ENCODE assay signal across 19 cellular contexts in genomic region chr7:100614308-100614861, GRCh38. TPM values are rescaled to one million over a fixed set of nuclear protein-coding genes. Genes with fewer than 3 reads are reported as not detected.
"Had no signal": no experiment of that assay in that cellular context is flagged by ENCODE, and none has a peak within 500 bp of the region (broad histone marks: within the 10 kb centered on the region; RNA-seq: fewer than 3 reads in every experiment).

No MANE protein-coding gene starts in this region.

- H3K27ac ChIP-seq: ascending aorta, esophagus squamous epithelium, right lobe of liver had no signal

- ATAC-seq: left colon; naive thymus-derived CD4-positive, alpha-beta T cell; right lobe of liver; SK-N-SH treated with all-trans-retinoic acid at 6 μM for 48 hours had no signal

- H3K36me3 Mint-ChIP-seq: activated naive CD4-positive, alpha-beta T cell treated with anti-CD3 and anti-CD28 coated beads, Interleukin-2, amount 50 U/mL, for 24 hours had no signal

- DNase-seq: activated CD4-positive, alpha-beta T cell treated with anti-CD3 and anti-CD28 coated beads for 1 hour; activated CD8-positive, alpha-beta memory T cell treated with anti-CD3 and anti-CD28 coated beads for 24 hours; activated T-cell treated with anti-CD3 and anti-CD28 coated beads for 4 hours; esophagus squamous epithelium; foreskin melanocyte; head of caudate nucleus; left colon; right lobe of liver; spleen; stimulated activated CD4-positive, alpha-beta T cell treated with anti-CD3 and anti-CD28 coated beads, Interleukin-2, amount 100 ng/mL, for 24 hours; stimulated activated naive CD4-positive, alpha-beta T cell treated with Interleukin-2 at 50 U/mL for 16 hours; trophoblast cell had no signal

- H3K4me3 ChIP-seq: ascending aorta, esophagus squamous epithelium, lung, right lobe of liver had no signal

- H3K27ac Mint-ChIP-seq: activated naive CD4-positive, alpha-beta T cell treated with anti-CD3 and anti-CD28 coated beads, Interleukin-2, amount 50 U/mL, for 24 hours; activated T-helper 2 cell treated with anti-CD3 and anti-CD28 coated beads, Interferon-gamma antibody, Interleukin-2, Interleukin-4, amounts not matched to agents 10 μg/mL and 5 μg/mL and 100 μg/mL, durations not matched to agents 14 hours and 24 hours and 36 hours; progenitor cell of endocrine pancreas had no signal

- H3K36me3 ChIP-seq: right lobe of liver had no signal

- H3K27me3 Mint-ChIP-seq: activated naive CD4-positive, alpha-beta T cell treated with anti-CD3 and anti-CD28 coated beads, Interleukin-2, amount 50 U/mL, for 24 hours; progenitor cell of endocrine pancreas had no signal

- H3K9me3 ChIP-seq: ascending aorta, esophagus squamous epithelium, right lobe of liver, spleen had no signal

- H3K27me3 ChIP-seq: ascending aorta, esophagus squamous epithelium, right lobe of liver, spleen had no signal

- H3K9me3 Mint-ChIP-seq: activated naive CD4-positive, alpha-beta T cell treated with anti-CD3 and anti-CD28 coated beads, Interleukin-2, amount 50 U/mL, for 24 hours; activated T-helper 2 cell treated with anti-CD3 and anti-CD28 coated beads, Interferon-gamma antibody, Interleukin-2, Interleukin-4, amounts not matched to agents 10 μg/mL and 5 μg/mL and 100 μg/mL, durations not matched to agents 14 hours and 24 hours and 36 hours had no signal

RNA-seq across cellular contexts. Expression of gene TFR2, which starts 27.0 kb away (rescaled TPM):
- total RNA-seq: ascending aorta had no signal

RNA-seq across cellular contexts. Expression of gene FBXO24, which starts 28.3 kb away (rescaled TPM):
- total RNA-seq: ascending aorta had no signal
